In genomic region chr9:74940600-74940999, GRCh38 we compare ENCODE assay signal across 1 cellular context.
TF ChIP-seq lines count a peak whose summit lies in the region.

No MANE protein-coding gene starts in this region.

TF ChIP-seq in A549, 52 proteins besides CTCF, POLR2A, EP300 and RAD21 (continued from another document):
- TF ChIP-seq, protein P1, sequence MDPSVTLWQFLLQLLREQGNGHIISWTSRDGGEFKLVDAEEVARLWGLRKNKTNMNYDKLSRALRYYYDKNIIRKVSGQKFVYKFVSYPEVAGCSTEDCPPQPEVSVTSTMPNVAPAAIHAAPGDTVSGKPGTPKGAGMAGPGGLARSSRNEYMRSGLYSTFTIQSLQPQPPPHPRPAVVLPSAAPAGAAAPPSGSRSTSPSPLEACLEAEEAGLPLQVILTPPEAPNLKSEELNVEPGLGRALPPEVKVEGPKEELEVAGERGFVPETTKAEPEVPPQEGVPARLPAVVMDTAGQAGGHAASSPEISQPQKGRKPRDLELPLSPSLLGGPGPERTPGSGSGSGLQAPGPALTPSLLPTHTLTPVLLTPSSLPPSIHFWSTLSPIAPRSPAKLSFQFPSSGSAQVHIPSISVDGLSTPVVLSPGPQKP (IDR thresholded peaks at IDR 0.05; ENCODE audit: low read depth, low read length): no peak
- no peak for TF ChIP-seq ZNF302 (CRISPR knock-in tag; IDR thresholded peaks at IDR 0.05)
- no peak for TF ChIP-seq JUNB (IDR thresholded peaks at IDR 0.05)
- no peak for TF ChIP-seq CHD4 (IDR thresholded peaks at IDR 0.05; ENCODE audit: borderline replicate concordance)
- no peak for TF ChIP-seq PHF8 (IDR thresholded peaks at IDR 0.05; ENCODE audit: borderline replicate concordance, low read depth)
- TF ChIP-seq GATA3 (IDR thresholded peaks at IDR 0.05; ENCODE audit: borderline replicate concordance): no peak
- TF ChIP-seq BHLHE40 (IDR thresholded peaks at IDR 0.05; ENCODE audit: low read depth, low read length): no peak
- TF ChIP-seq CEBPB (IDR thresholded peaks at IDR 0.05): no peak
TF ChIP-seq in A549: peak in this region for 0.
